ENCODE assay signal across 20 cellular contexts in genomic region chr10:133014416-133015210, GRCh38.
"Had no signal": no experiment of that assay in that cellular context is flagged by ENCODE, and none has a peak within 500 bp of the region (broad histone marks: within the 10 kb centered on the region; RNA-seq: fewer than 3 reads in every experiment).

No MANE protein-coding gene starts in this region.

- H3K9me2 ChIP-seq: SK-N-SH had no signal

- H3K27ac ChIP-seq: KMS-11, RWPE1 had no signal

- H3K4me2 ChIP-seq: KMS-11, SK-N-SH had no signal

- H3K9me3 Mint-ChIP-seq: IgD-negative memory B cell had no signal

- ATAC-seq: K562 had no signal

- H3K27me3 Mint-ChIP-seq: IgD-negative memory B cell had no signal

- H3K36me3 Mint-ChIP-seq: IgD-negative memory B cell had no signal

- H3K4me1 Mint-ChIP-seq: IgD-negative memory B cell had no signal

- DNase-seq: Kasumi-1, MM.1S, NCI-H1092 treated with DMSO at 0.1 percent for 48 hours, NCI-H1436, NCI-H187, NCI-H2029, NCI-H2081 treated with DMSO at 0.1 percent for 48 hours, NCI-H2171, NCI-H226, NCI-H446, NCI-H510A, NCI-H524 treated with DMSO at 0.1 percent for 48 hours, NCI-H69, NCI-H774, SK-N-SH, SW 1271 had no signal

- FAIRE-seq: K562 had no signal

- H3K4me3 ChIP-seq: K562 had no signal

- H3K9me3 ChIP-seq: SK-N-SH had no signal

- H3K9ac ChIP-seq: KMS-11, SK-N-SH had no signal

- H3K4me3 Mint-ChIP-seq: IgD-negative memory B cell had no signal

- H3K27ac Mint-ChIP-seq: IgD-negative memory B cell had no signal
